Comparison of ENCODE assay signal across 17 cellular contexts in genomic region chr6:170433163-170434095, GRCh38.
DNase-seq lines count a peak whose midpoint lies in the region; ATAC-seq and TF ChIP-seq lines count a peak whose summit lies in the region.
"Had no signal": no experiment of that assay in that cellular context is flagged by ENCODE, and none has a peak within 500 bp of the region (broad histone marks: within the 10 kb centered on the region; RNA-seq: fewer than 3 reads in every experiment).

No MANE protein-coding gene starts in this region.

- H3K36me3 ChIP-seq in H7 (replicated peaks; ENCODE audit: control insufficient read depth, insufficient read depth, low read length): no peaks in the 10 kb centered on the region
- no peaks in the 10 kb centered on the region for H3K36me3 ChIP-seq in skeletal muscle tissue (ENCODE audit: control insufficient read depth in 3 of 3, insufficient read depth in 3 of 3, low read length in 3 of 3)

- H3K27me3 ChIP-seq in H7 (ENCODE audit: control insufficient read depth, insufficient read depth, low read length): no peaks in the 10 kb centered on the region
- no peaks in the 10 kb centered on the region for H3K27me3 ChIP-seq in skeletal muscle tissue (ENCODE audit: control insufficient read depth in 3 of 3, insufficient read depth in 3 of 3, low read length in 3 of 3)

- H3K9ac ChIP-seq in skeletal muscle tissue (ENCODE audit: low read depth in 1 of 3, low read length in 3 of 3): peak overlapping the region in 2 of 3 donors; percentile 24 to 66

- H3K36me3 Mint-ChIP-seq in brain: peaks cover 6% of the 10 kb centered on the region

- no peak overlapping the region for H3K4me3 Mint-ChIP-seq in brain
- H3K4me3 Mint-ChIP-seq: B cell; CD4-positive, alpha-beta T cell had no signal

- POLR2A ChIA-PET in RWPE1 (lab: Yijun Ruan, JAX; ENCODE audit: low non-redundant PET): no interaction called here

- no peak for ATAC-seq in HG03521 (IDR thresholded peaks at IDR 0.05; ENCODE audit: unreplicated experiment)
- ATAC-seq: PC-3, SK-N-SH treated with all-trans-retinoic acid at 6 μM for 48 hours had no signal

- peaks cover 0 to 4% (median 0%) of the 10 kb centered on the region in 3 donors for H3K9me3 ChIP-seq in skeletal muscle tissue (ENCODE audit: control insufficient read depth in 3 of 3, low read length in 3 of 3)

- H3K4me3 ChIP-seq in H7 (ENCODE audit: insufficient read depth, low read depth, low read length): no peak overlapping the region
- H3K4me3 ChIP-seq in skeletal muscle tissue (ENCODE audit: low read length in 3 of 3): peak overlapping the region; percentile 24 to 70 (median 66)

- H3K27ac ChIP-seq in skeletal muscle tissue (ENCODE audit: low read depth, low read length) (peak overlapping the region; percentile 38), RWPE1 (no peak overlapping the region)

- CTCF ChIA-PET in RWPE1 (lab: Yijun Ruan, JAX): interaction anchor here (0.7 kb wide), 1 partner anchor 14 kb away, joined by 3 read pairs; no protein-coding TSS in a partner anchor

- H3K9me3 Mint-ChIP-seq in brain: peaks cover 4 to 18% (median 10%) of the 10 kb centered on the region in 5 experiments

- DNase-seq in H7: peak; percentile 21
- peak; percentile 81 for DNase-seq in mesenteric fat pad (ENCODE audit: low spot score)
- DNase-seq in NCI-H146 (lab: John Stamatoyannopoulos, UW): no peak
- DNase-seq in RWPE1 (ENCODE audit: low spot score): no peak
- DNase-seq: CD4-positive, alpha-beta T cell; DND-41; GDM1; HCEC 1CT; NCI-H1436 treated with DMSO at 0.1 percent for 48 hours; NCI-H345; PC-3; Right ventricle myocardium superior had no signal

- H3K27ac Mint-ChIP-seq in brain: peak overlapping the region in 3 of 5 experiments; percentile 26 to 58 (median 46)
- H3K27ac Mint-ChIP-seq: B cell; CD4-positive, alpha-beta T cell had no signal

- peaks cover 26% of the 10 kb centered on the region for H3K4me1 Mint-ChIP-seq in brain

- TF ChIP-seq CTCF in brain (conservative IDR thresholded peaks at IDR 0.05) (no peak), RWPE1 (conservative IDR thresholded peaks at IDR 0.05; ENCODE audit: low read depth) (no peak)

- H3K27me3 Mint-ChIP-seq in brain: peaks cover 7% of the 10 kb centered on the region

- peaks cover 21 to 30% (median 26%) of the 10 kb centered on the region in 3 donors for H3K4me1 ChIP-seq in skeletal muscle tissue (ENCODE audit: control insufficient read depth in 3 of 3, insufficient read depth in 3 of 3, low read length in 3 of 3)

Comparison
In these comparisons a context has a peak if more than half of its experiments do, and no peak if none do; other contexts are left out.
1. DNase-seq: peak in H7 (single experiment) and mesenteric fat pad (single experiment); none in NCI-H146 (single experiment) and RWPE1 (single experiment).